ENCODE assay signal across 20 cellular contexts in the genomic region with DNA sequence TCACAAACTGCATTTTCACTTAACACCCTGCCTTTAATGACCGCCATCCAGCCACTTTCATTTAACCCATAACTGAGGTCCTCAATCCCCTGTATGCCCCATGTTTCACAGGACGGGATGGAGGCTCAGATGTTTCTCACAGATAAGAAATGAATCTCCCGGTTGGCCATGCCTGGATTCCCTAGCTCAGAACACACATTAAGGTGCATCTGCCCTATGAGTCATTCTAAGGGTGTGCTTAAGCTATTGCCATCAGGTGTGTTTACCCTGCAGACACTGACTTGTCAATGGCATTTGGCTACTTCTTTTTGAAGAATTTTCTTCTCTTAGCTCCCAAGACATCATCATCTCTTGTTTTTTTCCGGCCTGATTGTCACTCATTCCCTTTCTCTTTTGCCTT.
"Had no signal": no experiment of that assay in that cellular context is flagged by ENCODE, and none has a peak within 500 bp of the region (broad histone marks: within the 10 kb centered on the region; RNA-seq: fewer than 3 reads in every experiment).

No MANE protein-coding gene starts in this region.

- H3K4me3 ChIP-seq: PC-9 had no signal

- H3K4me1 Mint-ChIP-seq: activated naive CD4-positive, alpha-beta T cell treated with anti-CD3 and anti-CD28 coated beads, Interleukin-2, amount 50 U/mL, for 24 hours; central memory CD8-positive, alpha-beta T cell; T-cell had no signal

- DNase-seq: activated CD4-positive, CD25-positive, alpha-beta regulatory T cell; activated CD8-positive, alpha-beta memory T cell treated with anti-CD3 and anti-CD28 coated beads, Interleukin-2, amount 50 U/mL, for 48 hours; activated CD8-positive, alpha-beta T cell treated with anti-CD3 and anti-CD28 coated beads for 36 hours; activated T-cell treated with anti-CD3 and anti-CD28 coated beads, Interleukin-2, amount 50 U/mL, for 1 hour; aorta; MM.1S; NCI-H1048; NCI-H2029; NCI-H2107; NCI-H345; NCI-H510A; NCI-H69; PC-9; SIG-M5; T-cell; T-helper 2 cell; T1000 had no signal

- ATAC-seq: activated CD8-positive, alpha-beta T cell treated with anti-CD3 and anti-CD28 coated beads for 36 hours; T-cell had no signal

- H3K27ac Mint-ChIP-seq: activated CD8-positive, alpha-beta T cell treated with anti-CD3 and anti-CD28 coated beads for 36 hours; activated naive CD4-positive, alpha-beta T cell treated with anti-CD3 and anti-CD28 coated beads, Interleukin-2, amount 50 U/mL, for 24 hours; T-cell had no signal

- H3K4me2 ChIP-seq: PC-9 had no signal

- H3K9me3 Mint-ChIP-seq: activated naive CD4-positive, alpha-beta T cell treated with anti-CD3 and anti-CD28 coated beads, Interleukin-2, amount 50 U/mL, for 24 hours had no signal

- H3K36me3 Mint-ChIP-seq: activated naive CD4-positive, alpha-beta T cell treated with anti-CD3 and anti-CD28 coated beads, Interleukin-2, amount 50 U/mL, for 24 hours; T-cell had no signal

- H3K27me3 Mint-ChIP-seq: activated CD8-positive, alpha-beta T cell treated with anti-CD3 and anti-CD28 coated beads for 36 hours; activated naive CD4-positive, alpha-beta T cell treated with anti-CD3 and anti-CD28 coated beads, Interleukin-2, amount 50 U/mL, for 24 hours; central memory CD8-positive, alpha-beta T cell; T-cell had no signal

- H2AFZ ChIP-seq: PC-9 had no signal

- H3K4me3 Mint-ChIP-seq: activated CD8-positive, alpha-beta T cell treated with anti-CD3 and anti-CD28 coated beads for 36 hours; activated naive CD4-positive, alpha-beta T cell treated with anti-CD3 and anti-CD28 coated beads, Interleukin-2, amount 50 U/mL, for 24 hours; central memory CD8-positive, alpha-beta T cell; T-cell had no signal

- H3K27ac ChIP-seq: PC-9, VCaP had no signal
